8 cellular contexts compared by ENCODE assay signal in the genomic region with DNA sequence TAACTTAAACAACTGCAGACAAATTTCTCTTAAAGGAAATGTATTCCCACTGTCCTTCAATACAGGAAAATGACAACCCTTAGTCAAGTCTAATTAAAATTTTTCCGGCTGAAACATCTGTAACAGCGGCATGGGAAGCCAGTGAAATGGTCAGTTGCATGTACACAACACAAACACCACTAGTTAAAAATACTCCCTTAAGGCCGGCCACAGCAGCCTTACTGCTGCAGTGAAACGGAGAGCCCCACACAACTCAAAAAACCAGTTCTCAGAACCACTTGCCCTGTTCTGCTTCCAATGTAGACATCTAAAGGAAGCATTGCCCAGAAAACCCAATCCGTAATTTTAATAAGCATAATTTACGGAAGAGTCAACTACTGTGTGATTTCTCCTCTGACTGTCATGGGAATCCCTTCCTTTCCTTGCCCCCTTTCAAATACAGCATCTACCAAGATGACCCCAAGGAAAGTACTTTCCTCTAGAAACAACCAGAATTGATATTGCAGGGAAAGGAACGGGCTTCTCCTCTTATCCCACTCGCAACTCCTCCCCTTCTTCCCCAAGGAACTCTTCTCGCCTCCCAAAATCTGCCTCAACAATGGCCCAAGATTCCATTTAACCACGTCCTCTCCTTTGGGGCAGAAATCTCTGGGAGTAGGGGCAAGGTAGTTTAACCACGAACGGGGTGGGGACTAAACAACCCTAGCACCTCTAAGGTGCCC. TPM values are rescaled to one million over a fixed set of nuclear protein-coding genes. Genes with fewer than 3 reads are reported as not detected.
DNase-seq lines count a peak whose midpoint lies in the region; ATAC-seq, FAIRE-seq and TF ChIP-seq lines count a peak whose summit lies in the region.

No MANE protein-coding gene starts in this region.

- CTCF ChIA-PET in activated CD8-positive, alpha-beta T cell treated with anti-CD3 and anti-CD28 coated beads for 36 hours (lab: Charles Lee), result no interaction called here

- H3K27ac ChIP-seq in iPS-18a (ENCODE audit: low read length), result no peak overlapping the region

- peaks cover 28% of the 10 kb centered on the region for H3K27me3 Mint-ChIP-seq in activated CD8-positive, alpha-beta T cell treated with anti-CD3 and anti-CD28 coated beads for 36 hours

- peak overlapping the region; percentile 80 for H3K4me3 ChIP-seq in iPS-18a (ENCODE audit: low read length)
- peak overlapping the region; percentile 77 for H3K4me3 ChIP-seq in skeletal muscle satellite cell (ENCODE audit: low read length)

- H3K9ac ChIP-seq in iPS-18a (ENCODE audit: low read length) (no peak overlapping the region), skeletal muscle satellite cell (ENCODE audit: low read depth, low read length) (peak overlapping the region; percentile 89)

- peaks cover 13% of the 10 kb centered on the region for H3K4me1 ChIP-seq in iPS-18a (ENCODE audit: control insufficient read depth, low read depth, low read length)
- peaks cover 38% of the 10 kb centered on the region for H3K4me1 ChIP-seq in skeletal muscle satellite cell (ENCODE audit: control insufficient read depth, insufficient read depth, low read length)

- ATAC-seq in activated CD8-positive, alpha-beta T cell treated with anti-CD3 and anti-CD28 coated beads for 36 hours, result no peak
- no peak for ATAC-seq in GM19324 (IDR thresholded peaks at IDR 0.05; ENCODE audit: low FRiP score, unreplicated experiment)

- peak overlapping the region; percentile 27 for H3K4me3 Mint-ChIP-seq in activated CD8-positive, alpha-beta T cell treated with anti-CD3 and anti-CD28 coated beads for 36 hours

- TF ChIP-seq CTCF in activated CD8-positive, alpha-beta T cell treated with anti-CD3 and anti-CD28 coated beads for 36 hours (IDR thresholded peaks at IDR 0.05), result no peak

- H3K27me3 ChIP-seq in iPS-18a (ENCODE audit: control insufficient read depth, insufficient read depth, low read length), result peaks cover 49% of the 10 kb centered on the region
- no peaks in the 10 kb centered on the region for H3K27me3 ChIP-seq in skeletal muscle satellite cell (ENCODE audit: control insufficient read depth, insufficient read depth, low read length)

- POLR2A ChIA-PET in activated CD8-positive, alpha-beta T cell treated with anti-CD3 and anti-CD28 coated beads for 36 hours (lab: Charles Lee), result no interaction called here

- H3K9me3 ChIP-seq in iPS-18a (ENCODE audit: control insufficient read depth, low read depth, low read length), result no peaks in the 10 kb centered on the region
- H3K9me3 ChIP-seq in skeletal muscle satellite cell (replicated peaks; ENCODE audit: low read length), result no peaks in the 10 kb centered on the region

- H3K4me2 ChIP-seq in skeletal muscle satellite cell (ENCODE audit: low read length), result peak overlapping the region; percentile 93

- H3K36me3 ChIP-seq in iPS-18a (ENCODE audit: control insufficient read depth, low read depth, low read length), result no peaks in the 10 kb centered on the region
- H3K36me3 ChIP-seq in skeletal muscle satellite cell (ENCODE audit: insufficient read depth, low read length), result peaks cover 41% of the 10 kb centered on the region

- peak; percentile 41 for FAIRE-seq in GM18507 (lab: Jason Lieb, UNC)

- H3K4me1 Mint-ChIP-seq in activated CD8-positive, alpha-beta T cell treated with anti-CD3 and anti-CD28 coated beads for 36 hours (ENCODE audit: low read depth), result peaks cover 4% of the 10 kb centered on the region

- DNase-seq in GM18507 (ENCODE audit: extremely low spot score, insufficient read length, low read depth), result no peak
- no peak for DNase-seq in activated CD8-positive, alpha-beta T cell treated with anti-CD3 and anti-CD28 coated beads for 36 hours
- no peak for DNase-seq in NCI-H1930 (lab: John Stamatoyannopoulos, UW)
- DNase-seq in NCI-H187 treated with DMSO at 0.1 percent for 48 hours (lab: John Stamatoyannopoulos, UW), result no peak
- DNase-seq in NCI-H2227 (lab: John Stamatoyannopoulos, UW; ENCODE audit: unreplicated experiment), result no peak

- no peaks in the 10 kb centered on the region for H3K9me3 Mint-ChIP-seq in activated CD8-positive, alpha-beta T cell treated with anti-CD3 and anti-CD28 coated beads for 36 hours

- intact Hi-C loops in activated CD8-positive, alpha-beta T cell treated with anti-CD3 and anti-CD28 coated beads for 36 hours (cut with micrococcal nuclease), result no loop called here

- no peak overlapping the region for H3K27ac Mint-ChIP-seq in activated CD8-positive, alpha-beta T cell treated with anti-CD3 and anti-CD28 coated beads for 36 hours

- H3K36me3 Mint-ChIP-seq in activated CD8-positive, alpha-beta T cell treated with anti-CD3 and anti-CD28 coated beads for 36 hours (ENCODE audit: low read depth), result no peaks in the 10 kb centered on the region

RNA-seq across cellular contexts. Expression of a gene that starts 1.6 kb away (rescaled TPM):
- total RNA-seq in activated CD8-positive, alpha-beta T cell treated with anti-CD3 and anti-CD28 coated beads for 36 hours, result under 1 TPM; 0.38 to 0.49 TPM
- total RNA-seq in skeletal muscle satellite cell (2012; rRNA removed), result 1,022 and 1,293 TPM in 2 replicates
